Comparison of ENCODE assay signal across 17 cellular contexts in the genomic region with DNA sequence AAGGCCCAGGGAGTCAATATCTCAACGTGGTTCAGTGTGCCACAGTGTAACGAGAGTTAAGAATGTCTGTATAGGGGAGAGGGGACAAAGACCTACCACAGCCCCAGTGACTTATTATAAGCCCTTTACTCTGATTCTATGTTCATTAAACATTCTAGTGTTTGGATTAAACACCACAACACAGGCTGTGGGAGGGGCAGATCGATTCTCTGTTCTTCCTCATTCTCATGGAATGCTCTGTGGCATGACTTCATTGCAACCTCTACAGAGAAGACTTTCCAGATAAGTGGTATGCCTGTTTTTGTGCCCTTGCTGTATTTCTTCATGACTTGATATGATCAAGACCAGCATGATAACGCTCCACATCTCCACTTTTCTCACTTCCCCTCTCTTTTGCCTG. TPM values are rescaled to one million over a fixed set of nuclear protein-coding genes. Genes with fewer than 3 reads are reported as not detected.
A peak's percentile ranks its signal among the peaks of the same experiment; 100 is the strongest.
DNase-seq lines count a peak whose midpoint lies in the region; FAIRE-seq and TF ChIP-seq lines count a peak whose summit lies in the region.
"Had no signal": no experiment of that assay in that cellular context is flagged by ENCODE, and none has a peak within 500 bp of the region (broad histone marks: within the 10 kb centered on the region; RNA-seq: fewer than 3 reads in every experiment).

No MANE protein-coding gene starts in this region.

- H2BK15ac ChIP-seq in mesendoderm (replicated peaks; ENCODE audit: low read depth), result no peak overlapping the region

- H3F3A ChIP-seq in MM.1S (ENCODE audit: insufficient read depth, low read length), result no peaks in the 10 kb centered on the region

- H3K4me3 Mint-ChIP-seq in Calu3 (ENCODE audit: low read depth, unreplicated experiment), result peak overlapping the region; percentile 11

- DNase-seq in Calu3 (peak; percentile 81), Karpas-422 (no peak), adipocyte (ENCODE audit: low read depth) (peak; percentile 1), mesendoderm (peak; percentile 7), MM.1S (no peak), D721Med (ENCODE audit: insufficient read length, low spot score) (no peak)
- no peak for DNase-seq in stimulated activated CD4-positive, alpha-beta T cell treated with anti-CD3 and anti-CD28 coated beads, Interleukin-4, amount 100 ng/mL, for 24 hours
- DNase-seq: DMS 273 treated with DMSO at 0.1 percent for 48 hours; H7; KG1; NCI-H187; NCI-H446; NK-92 treated with Interleukin-12 subunit alpha and Interleukin-12 subunit beta, amount 100 ng/mL, for 24 hours; PC-9; SJCRH30 had no signal

- no peak overlapping the region for H3K18ac ChIP-seq in mesendoderm (ENCODE audit: low read length)

- no peak overlapping the region for H3K4ac ChIP-seq in mesendoderm (ENCODE audit: low read depth, low read length)

- H2BK120ac ChIP-seq in mesendoderm (ENCODE audit: low read depth, low read length), result no peak overlapping the region

- no peaks in the 10 kb centered on the region for H3K27me3 Mint-ChIP-seq in Calu3 (ENCODE audit: unreplicated experiment)

- H3K27ac ChIP-seq in Karpas-422 (ENCODE audit: low read length), result no peak overlapping the region
- no peak overlapping the region for H3K27ac ChIP-seq in mesendoderm (ENCODE audit: low read depth, low read length)
- no peak overlapping the region for H3K27ac ChIP-seq in MM.1S (ENCODE audit: low read length)
- H3K27ac ChIP-seq: BLaER1 treated with 17β-estradiol and CSF1 and Interleukin-3, amounts not matched to agents 10 nM and 100 nM; PC-9; SJCRH30 had no signal

- H3K4me3 ChIP-seq in Karpas-422 (ENCODE audit: low read length), result no peak overlapping the region; the same call in 1 of the 2 replicates
- no peak overlapping the region for H3K4me3 ChIP-seq in adipocyte (ENCODE audit: low read length)
- no peak overlapping the region for H3K4me3 ChIP-seq in mesendoderm (ENCODE audit: low read length)
- no peak overlapping the region for H3K4me3 ChIP-seq in MM.1S (ENCODE audit: low read length)
- H3K4me3 ChIP-seq: BLaER1 treated with 17β-estradiol and CSF1 and Interleukin-3, amounts not matched to agents 10 nM and 100 nM; PC-9; SJCRH30 had no signal

- H4K5ac ChIP-seq in mesendoderm (ENCODE audit: low read length), result no peak overlapping the region

- no TSS peak for BruUV-seq in Calu3 (replicated peaks; lab: Mats Ljungman, UMichigan)

- H4K20me1 ChIP-seq in Karpas-422 (ENCODE audit: insufficient read depth, low read depth, low read length) (no peaks in the 10 kb centered on the region), MM.1S (ENCODE audit: insufficient read depth, low read length) (no peaks in the 10 kb centered on the region)
- H4K20me1 ChIP-seq: BLaER1 treated with 17β-estradiol and CSF1 and Interleukin-3, amounts not matched to agents 10 nM and 100 nM had no signal

- no peaks in the 10 kb centered on the region for H3K79me1 ChIP-seq in mesendoderm (ENCODE audit: low read length)

- H3K4me1 ChIP-seq in Karpas-422 (ENCODE audit: low read length) (peaks cover 20% of the 10 kb centered on the region), adipocyte (ENCODE audit: control insufficient read depth, insufficient read depth, low read length) (no peaks in the 10 kb centered on the region), mesendoderm (ENCODE audit: control insufficient read depth, low read depth, low read length) (no peaks in the 10 kb centered on the region), MM.1S (ENCODE audit: low read length) (no peaks in the 10 kb centered on the region)
- H3K4me1 ChIP-seq: SJCRH30 had no signal

- no peaks in the 10 kb centered on the region for H3K9me3 ChIP-seq in Karpas-422 (ENCODE audit: low read length)
- H3K9me3 ChIP-seq in adipocyte (ENCODE audit: control insufficient read depth, low read length), result no peaks in the 10 kb centered on the region
- H3K9me3 ChIP-seq in MM.1S (replicated peaks; ENCODE audit: insufficient read depth, low read length), result no peaks in the 10 kb centered on the region
- H3K9me3 ChIP-seq: SJCRH30 had no signal

- H3K36me3 ChIP-seq in Karpas-422 (ENCODE audit: insufficient read depth, low read length) (no peaks in the 10 kb centered on the region), adipocyte (ENCODE audit: control insufficient read depth, insufficient read depth, low read length, severe bottlenecking) (no peaks in the 10 kb centered on the region), mesendoderm (ENCODE audit: control insufficient read depth, insufficient read depth, low read length) (no peaks in the 10 kb centered on the region), MM.1S (replicated peaks; ENCODE audit: insufficient read depth, low read length) (no peaks in the 10 kb centered on the region)
- H3K36me3 ChIP-seq: BLaER1 treated with 17β-estradiol and CSF1 and Interleukin-3, amounts not matched to agents 10 nM and 100 nM; SJCRH30 had no signal

- peaks cover 27% of the 10 kb centered on the region for H3K4me1 Mint-ChIP-seq in Calu3 (ENCODE audit: low read depth, unreplicated experiment)

- no peaks in the 10 kb centered on the region for H3K36me3 Mint-ChIP-seq in Calu3 (ENCODE audit: insufficient read depth, unreplicated experiment)

- H4K8ac ChIP-seq in mesendoderm (ENCODE audit: low read depth, low read length), result no peak overlapping the region

- H3K4me2 ChIP-seq in Karpas-422 (ENCODE audit: low read depth, low read length, poor library complexity, severe bottlenecking) (peak overlapping the region; percentile 28), mesendoderm (ENCODE audit: low read length) (no peak overlapping the region), MM.1S (ENCODE audit: low read depth, low read length) (no peak overlapping the region)
- H3K4me2 ChIP-seq: PC-9 had no signal

- no peak overlapping the region for H3K56ac ChIP-seq in mesendoderm (ENCODE audit: low read length)

- H2AFZ ChIP-seq in Karpas-422 (ENCODE audit: low read length), result no peak overlapping the region
- H2AFZ ChIP-seq in MM.1S (ENCODE audit: low read length), result no peak overlapping the region
- H2AFZ ChIP-seq: PC-9 had no signal

- H3K79me2 ChIP-seq in Karpas-422 (ENCODE audit: low read length) (no peaks in the 10 kb centered on the region), mesendoderm (ENCODE audit: control insufficient read depth, insufficient read depth, low read length) (no peaks in the 10 kb centered on the region), MM.1S (ENCODE audit: low read length) (no peaks in the 10 kb centered on the region)

- no peak for TF ChIP-seq CTCF in Calu3 (IDR thresholded peaks at IDR 0.05; ENCODE audit: unreplicated experiment)
- no peak for TF ChIP-seq CTCF in MM.1S (IDR thresholded peaks at IDR 0.05; ENCODE audit: low read length)
- TF ChIP-seq CTCF in D721Med (IDR thresholded peaks at IDR 0.05; ENCODE audit: insufficient read depth, missing control alignments), result no peak

- H3K27me3 ChIP-seq in Karpas-422 (ENCODE audit: low read length) (no peaks in the 10 kb centered on the region), adipocyte (replicated peaks; ENCODE audit: control insufficient read depth, insufficient read depth, low read length) (peaks cover 3% of the 10 kb centered on the region), mesendoderm (ENCODE audit: insufficient read depth, low read length, poor library complexity) (no peaks in the 10 kb centered on the region), MM.1S (replicated peaks; ENCODE audit: insufficient read depth, low read length) (no peaks in the 10 kb centered on the region)
- H3K27me3 ChIP-seq: BLaER1 treated with 17β-estradiol and CSF1 and Interleukin-3, amounts not matched to agents 10 nM and 100 nM; SJCRH30 had no signal

- H2BK5ac ChIP-seq in mesendoderm (ENCODE audit: low read length), result no peak overlapping the region

- CTCF ChIA-PET in Calu3 (lab: Charles Lee), result interaction anchor here (0.7 to 1.4 kb wide), 5 partner anchors 68 to 244 kb away, joined by 3 to 4 read pairs (median 3); no protein-coding TSS in a partner anchor

- no peak for FAIRE-seq in D721Med (lab: Jason Lieb, UNC)
- FAIRE-seq: A204.1 had no signal

- H3K9ac ChIP-seq in Karpas-422 (ENCODE audit: low read length) (no peak overlapping the region), adipocyte (ENCODE audit: low read length) (no peak overlapping the region), mesendoderm (ENCODE audit: low read length) (no peak overlapping the region), MM.1S (ENCODE audit: low read length) (no peak overlapping the region)
- H3K9ac ChIP-seq: BLaER1 treated with 17β-estradiol and CSF1 and Interleukin-3, amounts not matched to agents 10 nM and 100 nM had no signal

- no peaks in the 10 kb centered on the region for H3K9me2 ChIP-seq in Karpas-422 (replicated peaks; ENCODE audit: insufficient read depth, low read length)
- no peaks in the 10 kb centered on the region for H3K9me2 ChIP-seq in MM.1S (replicated peaks; ENCODE audit: insufficient read depth, low read length)

- H2AK5ac ChIP-seq in mesendoderm (ENCODE audit: low read length), result no peak overlapping the region

- no peak overlapping the region for H3K23ac ChIP-seq in mesendoderm (ENCODE audit: low read length)

- WGBS in mesendoderm (ENCODE audit: extremely low coverage, insufficient coverage, low lambda C conversion rate), result no CpG with 5 or more reads among the region's 4 CpGs

- H3K27ac Mint-ChIP-seq in Calu3 (ENCODE audit: unreplicated experiment), result peak overlapping the region; percentile 53

- intact Hi-C loops in Calu3 (cut with micrococcal nuclease; ENCODE audit: unreplicated experiment), result loop anchor here (2.0 kb wide), 1 partner anchor 244 kb away; no protein-coding TSS in a partner anchor

- no peaks in the 10 kb centered on the region for H3K9me3 Mint-ChIP-seq in Calu3 (ENCODE audit: low read depth, unreplicated experiment)

RNA-seq across cellular contexts. Expression of a gene that starts 39.0 kb away (rescaled TPM):
- total RNA-seq in Calu3 (2022), result not detected in 2 replicates
- total RNA-seq in Karpas-422 (2014; rRNA removed; shearing (Covaris generic); ENCODE audit: low replicate concordance), result 0.43 and 2.0 TPM in 2 replicates
- not detected for polyA plus RNA-seq in mesendoderm (2013, experiment 1 of 2)
- not detected for polyA plus RNA-seq in mesendoderm (2013, experiment 2 of 2)
- total RNA-seq: H7, PC-9, SJCRH30 had no signal

Comparison
In these comparisons a context has a peak if more than half of its experiments do, and no peak if none do; other contexts are left out.
1. DNase-seq: peak in Calu3 (single experiment), adipocyte (single experiment) and mesendoderm (single experiment); none in Karpas-422 (single experiment), stimulated activated CD4-positive, alpha-beta T cell treated with anti-CD3 and anti-CD28 coated beads, Interleukin-4, amount 100 ng/mL, for 24 hours (single experiment), MM.1S (single experiment) and D721Med (single experiment).